In the genomic region with DNA sequence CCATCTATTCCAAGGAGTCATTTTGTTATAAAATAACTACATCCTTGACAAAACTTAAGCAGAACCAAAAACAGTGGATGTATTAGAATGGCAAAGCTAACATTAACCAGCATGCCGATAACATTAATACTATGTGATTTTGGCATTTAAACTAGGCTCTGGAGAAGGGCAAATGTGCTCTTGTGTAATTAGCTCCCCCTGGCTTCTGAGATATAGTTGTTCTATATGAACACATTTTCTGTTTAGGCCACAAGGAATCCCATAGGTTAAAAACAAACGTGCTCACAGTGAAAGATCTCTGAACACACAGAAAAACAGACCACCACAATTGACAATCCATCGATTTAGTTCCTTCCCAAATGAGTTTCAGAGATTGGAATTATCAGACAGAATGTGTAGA, we compare ENCODE assay signal across 10 cellular contexts. TPM values are rescaled to one million over a fixed set of nuclear protein-coding genes. Genes with fewer than 3 reads are reported as not detected.
DNase-seq lines count a peak whose midpoint lies in the region; ATAC-seq and TF ChIP-seq lines count a peak whose summit lies in the region.
"Had no signal": no experiment of that assay in that cellular context is flagged by ENCODE, and none has a peak within 500 bp of the region (broad histone marks: within the 10 kb centered on the region; RNA-seq: fewer than 3 reads in every experiment).

No MANE protein-coding gene starts in this region.

- no peaks in the 10 kb centered on the region for H3K27me3 Mint-ChIP-seq in activated naive CD8-positive, alpha-beta T cell
- H3K27me3 Mint-ChIP-seq in activated naive CD8-positive, alpha-beta T cell treated with anti-CD3 and anti-CD28 coated beads, Interleukin-2, amount 50 U/mL, for 24 hours: no peaks in the 10 kb centered on the region
- H3K27me3 Mint-ChIP-seq in endodermal cell (ENCODE audit: insufficient read depth): no peaks in the 10 kb centered on the region

- no peaks in the 10 kb centered on the region for H3K4me1 ChIP-seq in endodermal cell (ENCODE audit: control insufficient read depth, insufficient read depth, low read length)
- no peaks in the 10 kb centered on the region for H3K4me1 ChIP-seq in effector memory CD4-positive, alpha-beta T cell (ENCODE audit: control insufficient read depth, insufficient read depth, low read length, poor library complexity, severe bottlenecking)

- H3K9me3 Mint-ChIP-seq in activated naive CD8-positive, alpha-beta T cell (ENCODE audit: low read depth): no peaks in the 10 kb centered on the region
- no peaks in the 10 kb centered on the region for H3K9me3 Mint-ChIP-seq in activated naive CD8-positive, alpha-beta T cell treated with anti-CD3 and anti-CD28 coated beads, Interleukin-2, amount 50 U/mL, for 24 hours
- no peaks in the 10 kb centered on the region for H3K9me3 Mint-ChIP-seq in endodermal cell

- H3K36me3 ChIP-seq in endodermal cell (ENCODE audit: control insufficient read depth, insufficient read depth, low read length): peaks cover 15% of the 10 kb centered on the region
- peaks cover 5% of the 10 kb centered on the region for H3K36me3 ChIP-seq in effector memory CD4-positive, alpha-beta T cell (ENCODE audit: control insufficient read depth, insufficient read depth, low read length)

- H3K27ac ChIP-seq in endodermal cell (ENCODE audit: low read depth, low read length): no peak overlapping the region
- no peak overlapping the region for H3K27ac ChIP-seq in effector memory CD4-positive, alpha-beta T cell (ENCODE audit: insufficient read depth, low read length, poor library complexity, severe bottlenecking)
- H3K27ac ChIP-seq: coronary artery had no signal

- peak; percentile 57 for TF ChIP-seq CTCF in endodermal cell (conservative IDR thresholded peaks at IDR 0.05)

- no peak for DNase-seq in activated naive CD8-positive, alpha-beta T cell treated with anti-CD3 and anti-CD28 coated beads, Interleukin-2, amount 50 U/mL, for 24 hours
- DNase-seq in NCI-H460 (ENCODE audit: extremely low read depth, low read depth) (peak; percentile 26), endodermal cell (no peak), superior temporal gyrus (ENCODE audit: extremely low spot score) (peak; percentile 7), NCI-H187 treated with DMSO at 0.1 percent for 48 hours (lab: John Stamatoyannopoulos, UW) (no peak)
- DNase-seq in effector memory CD4-positive, alpha-beta T cell: no peak
- DNase-seq: substantia nigra had no signal

- H3K4me3 Mint-ChIP-seq in activated naive CD8-positive, alpha-beta T cell: no peak overlapping the region
- H3K4me3 Mint-ChIP-seq in activated naive CD8-positive, alpha-beta T cell treated with anti-CD3 and anti-CD28 coated beads, Interleukin-2, amount 50 U/mL, for 24 hours: no peak overlapping the region
- no peak overlapping the region for H3K4me3 Mint-ChIP-seq in endodermal cell

- H3K27ac Mint-ChIP-seq in activated naive CD8-positive, alpha-beta T cell: peak overlapping the region; percentile 29
- H3K27ac Mint-ChIP-seq in activated naive CD8-positive, alpha-beta T cell treated with anti-CD3 and anti-CD28 coated beads, Interleukin-2, amount 50 U/mL, for 24 hours: no peak overlapping the region
- H3K27ac Mint-ChIP-seq in endodermal cell: peak overlapping the region; percentile 6

- H3K27me3 ChIP-seq in endodermal cell (ENCODE audit: control insufficient read depth, insufficient read depth, low read length, poor library complexity, severe bottlenecking): no peaks in the 10 kb centered on the region
- no peaks in the 10 kb centered on the region for H3K27me3 ChIP-seq in effector memory CD4-positive, alpha-beta T cell (replicated peaks; ENCODE audit: control insufficient read depth, insufficient read depth, low read length, poor library complexity, severe bottlenecking)

- WGBS in endodermal cell (ENCODE audit: insufficient coverage in 1 of 2, insufficient read length in 1 of 2), 2 experiments: 89 to 100% methylated on average over 2 to 3 of the region's 3 CpGs

- H3K4me1 Mint-ChIP-seq in activated naive CD8-positive, alpha-beta T cell (ENCODE audit: low read depth): peaks cover 7% of the 10 kb centered on the region
- peaks cover 3% of the 10 kb centered on the region for H3K4me1 Mint-ChIP-seq in activated naive CD8-positive, alpha-beta T cell treated with anti-CD3 and anti-CD28 coated beads, Interleukin-2, amount 50 U/mL, for 24 hours
- no peaks in the 10 kb centered on the region for H3K4me1 Mint-ChIP-seq in endodermal cell

- no peak overlapping the region for H3K4me3 ChIP-seq in endodermal cell (ENCODE audit: low read length)
- no peak overlapping the region for H3K4me3 ChIP-seq in effector memory CD4-positive, alpha-beta T cell (ENCODE audit: insufficient read depth, low read depth, low read length, poor library complexity, severe bottlenecking)
- H3K4me3 ChIP-seq: coronary artery had no signal

- no peaks in the 10 kb centered on the region for H3K9me3 ChIP-seq in endodermal cell (ENCODE audit: control insufficient read depth, low read length)
- no peaks in the 10 kb centered on the region for H3K9me3 ChIP-seq in effector memory CD4-positive, alpha-beta T cell (ENCODE audit: control insufficient read depth, low read length)

- H3K9ac ChIP-seq in endodermal cell (ENCODE audit: extremely low read depth, low read length, poor library complexity, severe bottlenecking): no peak overlapping the region

- no peak for ATAC-seq in activated naive CD8-positive, alpha-beta T cell treated with anti-CD3 and anti-CD28 coated beads, Interleukin-2, amount 50 U/mL, for 24 hours
- ATAC-seq in HG02870 (IDR thresholded peaks at IDR 0.05; ENCODE audit: unreplicated experiment): no peak

- peaks cover 3% of the 10 kb centered on the region for H3K36me3 Mint-ChIP-seq in activated naive CD8-positive, alpha-beta T cell
- peaks cover 2% of the 10 kb centered on the region for H3K36me3 Mint-ChIP-seq in activated naive CD8-positive, alpha-beta T cell treated with anti-CD3 and anti-CD28 coated beads, Interleukin-2, amount 50 U/mL, for 24 hours (ENCODE audit: low read depth)
- H3K36me3 Mint-ChIP-seq in endodermal cell (ENCODE audit: low read depth): peaks cover 22% of the 10 kb centered on the region

RNA-seq across cellular contexts. Expression of gene TARS2, which starts 57.4 kb away (rescaled TPM):
- 40.4 and 42.1 TPM in 2 replicates for total RNA-seq in NCI-H460 (2014; rRNA removed; shearing (Covaris generic))
- 27.9 and 38.6 TPM in 2 replicates for polyA plus RNA-seq in NCI-H460 (2014; cell fraction: nucleus; rRNA removed)
- total RNA-seq in endodermal cell: 10 to 100 TPM; 32.9 to 39.4 TPM
- 30.9 TPM for polyA plus RNA-seq in endodermal cell (2013, experiment 1 of 2)
- 25.5 TPM for polyA plus RNA-seq in endodermal cell (2013, experiment 2 of 2)

Comparison
In these comparisons a context has a peak if more than half of its experiments do, and no peak if none do; other contexts are left out.
1. DNase-seq: peak in NCI-H460 (single experiment) and superior temporal gyrus (single experiment); none in activated naive CD8-positive, alpha-beta T cell treated with anti-CD3 and anti-CD28 coated beads, Interleukin-2, amount 50 U/mL, for 24 hours (single experiment), endodermal cell (single experiment), NCI-H187 treated with DMSO at 0.1 percent for 48 hours (single experiment) and effector memory CD4-positive, alpha-beta T cell (0 of 3).